Comparison of ENCODE assay signal across 15 cellular contexts in the genomic region with DNA sequence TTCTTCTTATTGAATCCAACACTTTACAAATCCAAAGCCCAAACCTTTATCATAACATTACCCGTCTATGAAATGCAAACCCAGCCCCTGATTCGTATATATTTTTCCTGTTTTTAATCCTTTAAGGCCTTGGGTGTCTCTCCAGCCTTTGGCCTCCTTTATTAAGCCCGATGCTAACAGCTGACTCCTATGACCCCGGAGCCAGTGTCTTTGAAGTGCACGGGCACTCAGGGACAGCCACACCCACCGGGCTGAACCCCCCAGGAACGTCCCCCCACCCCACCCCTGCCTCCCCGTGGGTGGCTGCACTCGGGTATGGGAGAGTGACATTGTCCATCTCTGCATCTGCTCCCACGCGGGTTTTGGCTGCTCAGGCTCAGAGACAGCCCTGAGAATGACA.
DNase-seq lines count a peak whose midpoint lies in the region; ATAC-seq and TF ChIP-seq lines count a peak whose summit lies in the region.
"Had no signal": no experiment of that assay in that cellular context is flagged by ENCODE, and none has a peak within 500 bp of the region (broad histone marks: within the 10 kb centered on the region; RNA-seq: fewer than 3 reads in every experiment).

No MANE protein-coding gene starts in this region.

- DNase-seq in Right ventricle myocardium superior (no peak), neural crest cell (ENCODE audit: low read depth, low spot score) (no peak), MG63 (no peak), UCSD-AML1 (lab: John Stamatoyannopoulos, UW; ENCODE audit: unreplicated experiment) (no peak)
- DNase-seq in activated naive CD8-positive, alpha-beta T cell treated with anti-CD3 and anti-CD28 coated beads, Interleukin-2, amount 50 U/mL, for 24 hours: no peak
- DNase-seq: activated CD4-positive, alpha-beta T cell treated with anti-CD3 and anti-CD28 coated beads for 4 hours; effector CD8-positive, alpha-beta T cell; head of caudate nucleus; occipital lobe; T-helper 1 cell had no signal

- H3K9me3 ChIP-seq in DOHH2 (ENCODE audit: control insufficient read depth, insufficient read depth, low read length) (no peaks in the 10 kb centered on the region), MG63 (no peaks in the 10 kb centered on the region)
- H3K9me3 ChIP-seq: vagina had no signal

- H3K4me1 Mint-ChIP-seq in neural crest cell: peaks cover 55% of the 10 kb centered on the region
- H3K4me1 Mint-ChIP-seq in activated naive CD8-positive, alpha-beta T cell treated with anti-CD3 and anti-CD28 coated beads, Interleukin-2, amount 50 U/mL, for 24 hours: no peaks in the 10 kb centered on the region

- ATAC-seq in SK-N-SH treated with all-trans-retinoic acid at 6 μM for 48 hours (peak; percentile 2; the same call in 1 of the 3 replicates), Right ventricle myocardium superior (ENCODE audit: poor library complexity) (peak; percentile 16), HG03039 (IDR thresholded peaks at IDR 0.05; ENCODE audit: unreplicated experiment) (no peak)
- no peak for ATAC-seq in activated naive CD8-positive, alpha-beta T cell treated with anti-CD3 and anti-CD28 coated beads, Interleukin-2, amount 50 U/mL, for 24 hours
- ATAC-seq: left lobe of liver had no signal

- H3K4me3 Mint-ChIP-seq in neural crest cell: peak overlapping the region; percentile 20
- H3K4me3 Mint-ChIP-seq in activated naive CD8-positive, alpha-beta T cell treated with anti-CD3 and anti-CD28 coated beads, Interleukin-2, amount 50 U/mL, for 24 hours: no peak overlapping the region

- H3K27ac Mint-ChIP-seq in neural crest cell (ENCODE audit: unreplicated experiment): peak overlapping the region; percentile 79
- H3K27ac Mint-ChIP-seq in activated naive CD8-positive, alpha-beta T cell treated with anti-CD3 and anti-CD28 coated beads, Interleukin-2, amount 50 U/mL, for 24 hours: no peak overlapping the region

- no peak for TF ChIP-seq CTCF in DOHH2 (IDR thresholded peaks at IDR 0.05; ENCODE audit: low read depth, low read length, poor library complexity, severe bottlenecking)
- TF ChIP-seq CTCF in neural crest cell (conservative IDR thresholded peaks at IDR 0.05): no peak

- no peaks in the 10 kb centered on the region for H3K27me3 Mint-ChIP-seq in neural crest cell (ENCODE audit: low read depth)
- peaks cover 3% of the 10 kb centered on the region for H3K27me3 Mint-ChIP-seq in activated naive CD8-positive, alpha-beta T cell treated with anti-CD3 and anti-CD28 coated beads, Interleukin-2, amount 50 U/mL, for 24 hours

- H3K27me3 ChIP-seq in DOHH2 (ENCODE audit: control insufficient read depth, low read length) (no peaks in the 10 kb centered on the region), MG63 (no peaks in the 10 kb centered on the region)
- H3K27me3 ChIP-seq: vagina had no signal

- no peaks in the 10 kb centered on the region for H3K36me3 Mint-ChIP-seq in neural crest cell (ENCODE audit: low read depth)
- H3K36me3 Mint-ChIP-seq in activated naive CD8-positive, alpha-beta T cell treated with anti-CD3 and anti-CD28 coated beads, Interleukin-2, amount 50 U/mL, for 24 hours (ENCODE audit: low read depth): no peaks in the 10 kb centered on the region

- H3K27ac ChIP-seq in DOHH2 (ENCODE audit: low read depth, low read length): no peak overlapping the region
- H3K27ac ChIP-seq: vagina had no signal

- H3K9me2 ChIP-seq in DOHH2 (replicated peaks; ENCODE audit: control insufficient read depth, low read length): no peaks in the 10 kb centered on the region

- no peaks in the 10 kb centered on the region for H3K79me2 ChIP-seq in DOHH2 (ENCODE audit: control insufficient read depth, low read length)

- H3K4me1 ChIP-seq in DOHH2 (ENCODE audit: control insufficient read depth, low read length): peaks cover 25% of the 10 kb centered on the region

- H3K4me2 ChIP-seq in DOHH2 (ENCODE audit: low read length): peak overlapping the region; percentile 50

- H3K4me3 ChIP-seq in DOHH2 (ENCODE audit: low read length): peak overlapping the region; percentile 45
- no peak overlapping the region for H3K4me3 ChIP-seq in MG63
- H3K4me3 ChIP-seq: vagina had no signal

- no peaks in the 10 kb centered on the region for H4K20me1 ChIP-seq in DOHH2 (ENCODE audit: control insufficient read depth, insufficient read depth, low read depth, low read length)

- intact Hi-C loops in Right ventricle myocardium superior (cut with DNase I): no loop called here

- H3K36me3 ChIP-seq in DOHH2 (ENCODE audit: control insufficient read depth, low read length) (no peaks in the 10 kb centered on the region), MG63 (no peaks in the 10 kb centered on the region)
- H3K36me3 ChIP-seq: vagina had no signal

- H3F3A ChIP-seq in DOHH2 (ENCODE audit: control insufficient read depth, insufficient read depth): no peaks in the 10 kb centered on the region

- H3K9me3 Mint-ChIP-seq in neural crest cell: peaks cover 5% of the 10 kb centered on the region
- H3K9me3 Mint-ChIP-seq in activated naive CD8-positive, alpha-beta T cell treated with anti-CD3 and anti-CD28 coated beads, Interleukin-2, amount 50 U/mL, for 24 hours: no peaks in the 10 kb centered on the region

TF ChIP-seq in SK-N-SH treated with all-trans-retinoic acid at 6 μM for 48 hours, 23 proteins besides CTCF, POLR2A, EP300 and RAD21:
- TF ChIP-seq ARNTL (CRISPR knock-in tag; IDR thresholded peaks at IDR 0.05; ENCODE audit: borderline replicate concordance, low read depth) (no peak), ZNF565 (CRISPR knock-in tag; conservative IDR thresholded peaks at IDR 0.05; ENCODE audit: low read depth) (no peak), GLIS3 (CRISPR knock-in tag; IDR thresholded peaks at IDR 0.05) (no peak), ZFP30 (CRISPR knock-in tag; IDR thresholded peaks at IDR 0.05) (no peak), RARB (CRISPR knock-in tag; IDR thresholded peaks at IDR 0.05) (no peak), ESRRG (CRISPR knock-in tag; IDR thresholded peaks at IDR 0.05) (no peak), ZNF8 (CRISPR knock-in tag; IDR thresholded peaks at IDR 0.05) (no peak), SNAI2 (CRISPR knock-in tag; IDR thresholded peaks at IDR 0.05) (no peak), ZC3H10 (CRISPR knock-in tag; IDR thresholded peaks at IDR 0.05) (no peak), CSDC2 (CRISPR knock-in tag; IDR thresholded peaks at IDR 0.05) (no peak)
- TF ChIP-seq, protein P1, sequence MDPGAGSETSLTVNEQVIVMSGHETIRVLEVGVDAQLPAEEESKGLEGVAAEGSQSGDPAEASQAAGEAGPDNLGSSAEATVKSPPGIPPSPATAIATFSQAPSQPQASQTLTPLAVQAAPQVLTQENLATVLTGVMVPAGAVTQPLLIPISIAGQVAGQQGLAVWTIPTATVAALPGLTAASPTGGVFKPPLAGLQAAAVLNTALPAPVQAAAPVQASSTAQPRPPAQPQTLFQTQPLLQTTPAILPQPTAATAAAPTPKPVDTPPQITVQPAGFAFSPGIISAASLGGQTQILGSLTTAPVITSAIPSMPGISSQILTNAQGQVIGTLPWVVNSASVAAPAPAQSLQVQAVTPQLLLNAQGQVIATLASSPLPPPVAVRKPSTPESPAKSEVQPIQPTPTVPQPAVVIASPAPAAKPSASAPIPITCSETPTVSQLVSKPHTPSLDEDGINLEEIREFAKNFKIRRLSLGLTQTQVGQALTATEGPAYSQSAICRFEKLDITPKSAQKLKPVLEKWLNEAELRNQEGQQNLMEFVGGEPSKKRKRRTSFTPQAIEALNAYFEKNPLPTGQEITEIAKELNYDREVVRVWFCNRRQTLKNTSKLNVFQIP (CRISPR knock-in tag; IDR thresholded peaks at IDR 0.05; ENCODE audit: borderline replicate concordance, low read depth): no peak
- TF ChIP-seq, protein P2, sequence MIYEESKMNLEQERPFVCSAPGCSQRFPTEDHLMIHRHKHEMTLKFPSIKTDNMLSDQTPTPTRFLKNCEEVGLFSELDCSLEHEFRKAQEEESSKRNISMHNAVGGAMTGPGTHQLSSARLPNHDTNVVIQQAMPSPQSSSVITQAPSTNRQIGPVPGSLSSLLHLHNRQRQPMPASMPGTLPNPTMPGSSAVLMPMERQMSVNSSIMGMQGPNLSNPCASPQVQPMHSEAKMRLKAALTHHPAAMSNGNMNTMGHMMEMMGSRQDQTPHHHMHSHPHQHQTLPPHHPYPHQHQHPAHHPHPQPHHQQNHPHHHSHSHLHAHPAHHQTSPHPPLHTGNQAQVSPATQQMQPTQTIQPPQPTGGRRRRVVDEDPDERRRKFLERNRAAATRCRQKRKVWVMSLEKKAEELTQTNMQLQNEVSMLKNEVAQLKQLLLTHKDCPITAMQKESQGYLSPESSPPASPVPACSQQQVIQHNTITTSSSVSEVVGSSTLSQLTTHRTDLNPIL (CRISPR knock-in tag; IDR thresholded peaks at IDR 0.05; ENCODE audit: low read depth): no peak
- TF ChIP-seq, protein P3, sequence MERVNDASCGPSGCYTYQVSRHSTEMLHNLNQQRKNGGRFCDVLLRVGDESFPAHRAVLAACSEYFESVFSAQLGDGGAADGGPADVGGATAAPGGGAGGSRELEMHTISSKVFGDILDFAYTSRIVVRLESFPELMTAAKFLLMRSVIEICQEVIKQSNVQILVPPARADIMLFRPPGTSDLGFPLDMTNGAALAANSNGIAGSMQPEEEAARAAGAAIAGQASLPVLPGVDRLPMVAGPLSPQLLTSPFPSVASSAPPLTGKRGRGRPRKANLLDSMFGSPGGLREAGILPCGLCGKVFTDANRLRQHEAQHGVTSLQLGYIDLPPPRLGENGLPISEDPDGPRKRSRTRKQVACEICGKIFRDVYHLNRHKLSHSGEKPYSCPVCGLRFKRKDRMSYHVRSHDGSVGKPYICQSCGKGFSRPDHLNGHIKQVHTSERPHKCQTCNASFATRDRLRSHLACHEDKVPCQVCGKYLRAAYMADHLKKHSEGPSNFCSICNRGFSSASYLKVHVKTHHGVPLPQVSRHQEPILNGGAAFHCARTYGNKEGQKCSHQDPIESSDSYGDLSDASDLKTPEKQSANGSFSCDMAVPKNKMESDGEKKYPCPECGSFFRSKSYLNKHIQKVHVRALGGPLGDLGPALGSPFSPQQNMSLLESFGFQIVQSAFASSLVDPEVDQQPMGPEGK (CRISPR knock-in tag; IDR thresholded peaks at IDR 0.05; ENCODE audit: borderline replicate concordance): no peak

Comparison
In these comparisons a context has a peak if more than half of its experiments do, and no peak if none do; other contexts are left out.
1. ATAC-seq: peak in SK-N-SH treated with all-trans-retinoic acid at 6 μM for 48 hours (single experiment) and Right ventricle myocardium superior (single experiment); none in HG03039 (single experiment) and activated naive CD8-positive, alpha-beta T cell treated with anti-CD3 and anti-CD28 coated beads, Interleukin-2, amount 50 U/mL, for 24 hours (single experiment).